ENCODE assay signal across 19 cellular contexts in genomic region chr7:99002146-99002826, GRCh38.
A peak's percentile ranks its signal among the peaks of the same experiment; 100 is the strongest.
DNase-seq lines count a peak whose midpoint lies in the region; ATAC-seq, FAIRE-seq and TF ChIP-seq lines count a peak whose summit lies in the region.
"Had no signal": no experiment of that assay in that cellular context is flagged by ENCODE, and none has a peak within 500 bp of the region (broad histone marks: within the 10 kb centered on the region; RNA-seq: fewer than 3 reads in every experiment).

No MANE protein-coding gene starts in this region.

- no peak for TF ChIP-seq POLR2A in K562 (conservative IDR thresholded peaks at IDR 0.05)

- no peak for TF ChIP-seq RAD21 in K562 (CRISPR knock-in tag; conservative IDR thresholded peaks at IDR 0.05 in 1 of 2, IDR thresholded peaks at IDR 0.05 in 1 of 2)

- BruUV-seq in K562 (replicated peaks; lab: Mats Ljungman, UMichigan): no TSS peak

- peak; percentile 19 for FAIRE-seq in K562 (lab: Jason Lieb, UNC)
- FAIRE-seq: H54 had no signal

- no peak overlapping the region for H3K4me3 Mint-ChIP-seq in GM23338
- H3K4me3 Mint-ChIP-seq: mesothelial cell of epicardium, T-cell had no signal

- H3K9ac ChIP-seq in BLaER1 (no peak overlapping the region), K562 (ENCODE audit: insufficient read depth in 1 of 2, low read depth in 2 of 2, low read length in 2 of 2) (no peak overlapping the region)

- H3K4me3 ChIP-seq in BLaER1 (no peak overlapping the region), K562 (no peak overlapping the region), osteoblast (ENCODE audit: insufficient read depth, low read length) (no peak overlapping the region), GM23338 (no peak overlapping the region)
- H3K4me3 ChIP-seq: PC-9, psoas muscle had no signal

- peaks cover 4% of the 10 kb centered on the region for H3K27me3 Mint-ChIP-seq in GM23338 (ENCODE audit: insufficient read depth, low read depth, poor library complexity)
- H3K27me3 Mint-ChIP-seq: T-cell had no signal

- no peaks in the 10 kb centered on the region for H3K27me3 ChIP-seq in BLaER1
- no peaks in the 10 kb centered on the region for H3K27me3 ChIP-seq in K562 (ENCODE audit: control insufficient read depth in 2 of 2, insufficient read depth in 2 of 2, low read length in 2 of 2)
- no peaks in the 10 kb centered on the region for H3K27me3 ChIP-seq in osteoblast (ENCODE audit: insufficient read depth, low read length)
- no peaks in the 10 kb centered on the region for H3K27me3 ChIP-seq in GM23338 (ENCODE audit: insufficient read depth)

- no peaks in the 10 kb centered on the region for H3K9me3 Mint-ChIP-seq in GM23338
- H3K9me3 Mint-ChIP-seq: mesothelial cell of epicardium, T-cell had no signal

- H3K79me2 ChIP-seq in K562 (ENCODE audit: control insufficient read depth, insufficient read depth, low read length) (no peaks in the 10 kb centered on the region), osteoblast (ENCODE audit: insufficient read depth, low read length) (no peaks in the 10 kb centered on the region), GM23338 (replicated peaks; ENCODE audit: insufficient read depth) (no peaks in the 10 kb centered on the region)

- H2AFZ ChIP-seq in K562 (ENCODE audit: low read depth, low read length) (no peak overlapping the region), osteoblast (ENCODE audit: low read length) (no peak overlapping the region), GM23338 (no peak overlapping the region)
- H2AFZ ChIP-seq: PC-9 had no signal

- H3K36me3 ChIP-seq in BLaER1 (peaks cover 95% of the 10 kb centered on the region), K562 (ENCODE audit: control insufficient read depth, insufficient read depth, low read length) (peaks cover 92% of the 10 kb centered on the region), osteoblast (ENCODE audit: insufficient read depth, low read length) (peaks cover 69% of the 10 kb centered on the region), GM23338 (ENCODE audit: insufficient read depth) (peaks cover 6% of the 10 kb centered on the region; the same call in 1 of the 2 replicates)

- no peak for ATAC-seq in K562
- no peak for ATAC-seq in GM23338
- no peak for ATAC-seq in HG02884 (IDR thresholded peaks at IDR 0.05; ENCODE audit: unreplicated experiment)
- ATAC-seq: T-cell had no signal

- 95% methylated on average over 11 of the region's 12 CpGs for WGBS in K562 (ENCODE audit: insufficient coverage, low coverage, missing lambda C conversion rate)

- in situ Hi-C loops in G401 (cut with HindIII; ENCODE audit: low sequenced_read_pairs): no loop called here
- in situ Hi-C loops in K562 (cut with MboI): no loop called here

- peak; percentile 9 for DNase-seq in G401 (ENCODE audit: low spot score)
- DNase-seq in K562 (ENCODE audit: extremely low read depth in 1 of 4, low spot score in 3 of 4): no peak
- peak; percentile 49 for DNase-seq in osteoblast (ENCODE audit: insufficient read length, low spot score, missing footprints)
- DNase-seq in HuH-7 (ENCODE audit: low spot score): no peak
- DNase-seq in GM23338 (ENCODE audit: low spot score): no peak
- DNase-seq: activated gamma-delta T cell treated with Interleukin-2 at 50 U/mL for 16 hours; NCI-H1930; NCI-H2227 treated with DMSO at 0.1 percent for 48 hours; NCI-H82; PC-9; psoas muscle; stimulated activated CD4-positive, alpha-beta T cell treated with anti-CD3 and anti-CD28 coated beads, Interleukin-1b, Interleukin-23, amount 100 ng/mL, for 48 hours; stimulated activated naive CD4-positive, alpha-beta T cell treated with Interleukin-2 at 50 U/mL for 16 hours; trophoblast cell had no signal

- H3K36me3 Mint-ChIP-seq in GM23338 (ENCODE audit: low read depth): peaks cover 61% of the 10 kb centered on the region

- no peaks in the 10 kb centered on the region for H3K9me1 ChIP-seq in K562 (ENCODE audit: control insufficient read depth, insufficient read depth, low read length)

- H3K4me2 ChIP-seq in BLaER1 (peak overlapping the region; percentile 78), K562 (ENCODE audit: insufficient read depth, low read length) (no peak overlapping the region), osteoblast (ENCODE audit: insufficient read depth, low read length) (no peak overlapping the region), GM23338 (no peak overlapping the region)
- H3K4me2 ChIP-seq: PC-9 had no signal

- H4K20me1 ChIP-seq in BLaER1 (no peaks in the 10 kb centered on the region), K562 (replicated peaks; ENCODE audit: control insufficient read depth, insufficient read depth, low read length) (no peaks in the 10 kb centered on the region), osteoblast (ENCODE audit: insufficient read depth, low read length) (peaks cover 4% of the 10 kb centered on the region), GM23338 (replicated peaks; ENCODE audit: insufficient read depth) (no peaks in the 10 kb centered on the region; the same call in 1 of the 2 replicates)

- no peaks in the 10 kb centered on the region; the same call in 2 of the 3 replicates for H3K4me1 Mint-ChIP-seq in GM23338
- H3K4me1 Mint-ChIP-seq: mesothelial cell of epicardium had no signal

- TF ChIP-seq CTCF in K562 (IDR thresholded peaks at IDR 0.05 in 2 of 3, conservative IDR thresholded peaks at IDR 0.05 in 1 of 3; ENCODE audit: insufficient read depth in 2 of 3, low read depth in 1 of 3, low read length in 3 of 3) (no peak), osteoblast (IDR thresholded peaks at IDR 0.05; ENCODE audit: extremely low read depth, low read depth, low read length) (no peak), GM23338 (conservative IDR thresholded peaks at IDR 0.05; ENCODE audit: low read depth in 2 of 2) (no peak)

- intact Hi-C loops in K562 (cut with micrococcal nuclease): no loop called here

- no peaks in the 10 kb centered on the region for H3K9me2 ChIP-seq in GM23338 (ENCODE audit: insufficient read depth)

- POLR2A ChIA-PET in K562 (lab: Yijun Ruan, JAX): interaction anchor here (0.5 kb wide), 1 partner anchor 9 kb away, joined by 3 read pairs; no protein-coding TSS in a partner anchor

- CTCF ChIA-PET in K562 (lab: Yijun Ruan, JAX; ENCODE audit: low intra/inter-chr PET ratio): no interaction called here

- H3K27ac ChIP-seq in BLaER1: peak overlapping the region; percentile 82
- no peak overlapping the region for H3K27ac ChIP-seq in K562 (ENCODE audit: extremely low read depth, low read depth, low read length)
- H3K27ac ChIP-seq in osteoblast (ENCODE audit: low read depth, low read length): no peak overlapping the region
- H3K27ac ChIP-seq in GM23338 (ENCODE audit: low read depth): no peak overlapping the region
- H3K27ac ChIP-seq: PC-9, psoas muscle had no signal

- TF ChIP-seq EP300 in K562 (IDR thresholded peaks at IDR 0.05; ENCODE audit: low read length): no peak

- H3K4me1 ChIP-seq in BLaER1: peaks cover 45% of the 10 kb centered on the region
- H3K4me1 ChIP-seq in K562 (replicated peaks in 1 of 2; ENCODE audit: control insufficient read depth in 2 of 2, insufficient read depth in 2 of 2, low read length in 2 of 2): peaks cover 0 to 3% of the 10 kb centered on the region in 2 experiments; a peak in 1 of 5 replicates
- peaks cover 5% of the 10 kb centered on the region for H3K4me1 ChIP-seq in osteoblast (ENCODE audit: insufficient read depth, low read length)
- no peaks in the 10 kb centered on the region for H3K4me1 ChIP-seq in GM23338 (ENCODE audit: insufficient read depth)
- H3K4me1 ChIP-seq: psoas muscle had no signal

- no peak overlapping the region; the same call in none of the 2 replicates for H3K27ac Mint-ChIP-seq in GM23338
- H3K27ac Mint-ChIP-seq: mesothelial cell of epicardium had no signal

- no peaks in the 10 kb centered on the region for H3K9me3 ChIP-seq in BLaER1
- no peaks in the 10 kb centered on the region for H3K9me3 ChIP-seq in K562 (replicated peaks; ENCODE audit: control insufficient read depth, insufficient read depth, low read depth, low read length)
- no peaks in the 10 kb centered on the region for H3K9me3 ChIP-seq in osteoblast (ENCODE audit: low read depth, low read length)
- H3K9me3 ChIP-seq: psoas muscle had no signal

- no peaks in the 10 kb centered on the region for H3F3A ChIP-seq in GM23338 (replicated peaks; ENCODE audit: low read depth)

TF ChIP-seq in K562, 482 proteins besides CTCF, POLR2A, EP300 and RAD21:
- no peak for TF ChIP-seq FIP1L1 (IDR thresholded peaks at IDR 0.05; ENCODE audit: low read depth, low read length, poor library complexity, severe bottlenecking)
- no peak for TF ChIP-seq TARDBP (IDR thresholded peaks at IDR 0.05)
TF ChIP-seq in K562: peak in this region for 0.

Comparison
In these comparisons a context has a peak if more than half of its experiments do, and no peak if none do; other contexts are left out.
1. DNase-seq: peak in G401 (single experiment) and osteoblast (single experiment); none in K562 (0 of 4), HuH-7 (single experiment) and GM23338 (single experiment).